ENCODE assay signal across 9 cellular contexts in the genomic region with DNA sequence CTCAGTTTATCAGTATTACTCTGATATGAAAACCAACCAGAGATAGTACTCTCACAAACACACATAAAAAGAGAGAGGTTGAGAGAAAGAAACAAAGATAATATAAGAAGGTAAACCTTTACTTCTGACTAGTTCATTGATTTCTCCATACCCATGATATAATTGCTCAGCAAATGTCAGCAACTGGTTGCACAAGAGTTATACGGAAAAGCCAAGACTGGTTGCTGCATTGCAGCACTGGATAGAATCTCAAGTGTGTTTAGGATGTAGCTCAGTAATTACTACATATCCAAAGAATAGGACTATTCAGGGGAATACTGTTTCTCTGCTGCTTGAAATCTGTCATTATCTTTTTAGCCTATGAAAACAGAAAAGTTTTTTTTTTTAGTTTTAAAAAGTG.
"Had no signal": no experiment of that assay in that cellular context is flagged by ENCODE, and none has a peak within 500 bp of the region (broad histone marks: within the 10 kb centered on the region; RNA-seq: fewer than 3 reads in every experiment).

No MANE protein-coding gene starts in this region.

- FAIRE-seq: H54, HTR-8/SVneo, K562 had no signal

- DNase-seq: GM23248, GOT3, H9, HCEC 1CT, IMR-90, KG1 had no signal

- H2AFZ ChIP-seq: GM23248 had no signal

- H3K4me3 ChIP-seq: GM23248, K562 had no signal

- H3K27ac ChIP-seq: GM23248 had no signal

- ATAC-seq: K562 had no signal

- H3K9ac ChIP-seq: GM23248 had no signal
